Comparison of ENCODE assay signal across 9 cellular contexts in genomic region chr20:50638015-50638847, GRCh38. TPM values are rescaled to one million over a fixed set of nuclear protein-coding genes. Genes with fewer than 3 reads are reported as not detected.
DNase-seq lines count a peak whose midpoint lies in the region; FAIRE-seq and TF ChIP-seq lines count a peak whose summit lies in the region.
"Not testable (repeated sequence)": the region's sequence is repeated elsewhere in the genome, so short reads cannot be mapped to it uniquely, and the experiment has no call there.
"Had no signal": no experiment of that assay in that cellular context is flagged by ENCODE, and none has a peak within 500 bp of the region (broad histone marks: within the 10 kb centered on the region; RNA-seq: fewer than 3 reads in every experiment).

No MANE protein-coding gene starts in this region.

- peak overlapping the region; percentile 93 for H2AK5ac ChIP-seq in H1 (ENCODE audit: low read depth, low read length)

- not testable (repeated sequence) for H3K4me2 ChIP-seq in H1 (ENCODE audit: insufficient read depth in 1 of 2, low read depth in 2 of 2, low read length in 2 of 2); smooth muscle cell

- H4K5ac ChIP-seq in H1 (ENCODE audit: insufficient read length, low read depth, low read length): peak overlapping the region; percentile 47

- H4K8ac ChIP-seq in H1 (ENCODE audit: extremely low read depth, insufficient read depth, low read length): not testable (repeated sequence)

- not testable (repeated sequence) for H2BK15ac ChIP-seq in H1 (ENCODE audit: low read length)

- not testable (repeated sequence) for FAIRE-seq in H1 (lab: Jason Lieb, UNC)

- not testable (repeated sequence) for H4K20me1 ChIP-seq in H1 (replicated peaks in 1 of 2; ENCODE audit: control insufficient read depth in 1 of 2, insufficient read depth in 2 of 2, low read length in 2 of 2); smooth muscle cell (ENCODE audit: low read depth)

- not testable (repeated sequence) for H3K36me3 Mint-ChIP-seq in mesothelial cell of epicardium

- not testable (repeated sequence) for H3K18ac ChIP-seq in H1 (ENCODE audit: extremely low read depth, low read length)

- H3K14ac ChIP-seq in H1 (ENCODE audit: insufficient read length): not testable (repeated sequence)

- H3K4me3 Mint-ChIP-seq in mesothelial cell of epicardium: not testable (repeated sequence)

- not testable (repeated sequence) for H3K9me3 ChIP-seq in adipocyte (ENCODE audit: control insufficient read depth, low read length); H1 (ENCODE audit: insufficient read depth in 2 of 2, low read depth in 1 of 2, low read length in 1 of 2); cardiac muscle cell (ENCODE audit: low read depth); smooth muscle cell (replicated peaks; ENCODE audit: low read depth)

- POLR2A ChIA-PET in H1 (lab: Charles Lee; ENCODE audit: partially characterized antibody): not testable (repeated sequence)

- not testable (repeated sequence) for H3K9me3 Mint-ChIP-seq in mesothelial cell of epicardium

- peak overlapping the region; percentile 87 for H3K27ac Mint-ChIP-seq in mesothelial cell of epicardium

- H3K4me3 ChIP-seq in AG10803 (ENCODE audit: low read length); adipocyte (ENCODE audit: low read length); H1 (ENCODE audit: extremely low read depth in 1 of 4, insufficient read depth in 2 of 4, low read depth in 3 of 4, low read length in 4 of 4); cardiac muscle cell; smooth muscle cell: not testable (repeated sequence)

- H3K27me3 ChIP-seq in adipocyte (replicated peaks; ENCODE audit: control insufficient read depth, insufficient read depth, low read length); H1 (replicated peaks in 1 of 4; ENCODE audit: control insufficient read depth in 3 of 4, extremely low read depth in 1 of 4, insufficient read depth in 3 of 4, low read length in 3 of 4); cardiac muscle cell; smooth muscle cell (ENCODE audit: low read depth): not testable (repeated sequence)

- not testable (repeated sequence) for TF ChIP-seq EP300 in H1 (IDR thresholded peaks at IDR 0.05; ENCODE audit: borderline replicate concordance in 1 of 2, low read depth in 2 of 2, low read length in 2 of 2)

- not testable (repeated sequence) for H3K36me3 ChIP-seq in adipocyte (ENCODE audit: control insufficient read depth, insufficient read depth, low read length, severe bottlenecking); H1 (ENCODE audit: control insufficient read depth in 2 of 4, insufficient read depth in 4 of 4, low read length in 3 of 4); cardiac muscle cell; smooth muscle cell (ENCODE audit: low read depth)

- H2BK120ac ChIP-seq in H1 (replicated peaks; ENCODE audit: low read depth, low read length): not testable (repeated sequence)

- H3K79me2 ChIP-seq in H1 (ENCODE audit: control insufficient read depth in 1 of 2, insufficient read depth in 2 of 2, low read length in 2 of 2); smooth muscle cell (ENCODE audit: low read depth): not testable (repeated sequence)

- H3K56ac ChIP-seq in H1 (replicated peaks; ENCODE audit: insufficient read length, low read depth, low read length): not testable (repeated sequence)

- WGBS in H1 (ENCODE audit: extremely low coverage in 1 of 2, insufficient coverage in 1 of 2, insufficient read length in 1 of 2, insufficient replicate concordance in 2 of 2, low coverage in 1 of 2, low lambda C conversion rate in 2 of 2, missing lambda C conversion rate in 1 of 2), 2 experiments: 45% methylated on average over 11 of the region's 15 CpGs; no CpG with 5 or more reads in 1 of the 2 experiments
- 60% methylated on average over 13 of the region's 15 CpGs for WGBS in smooth muscle cell (ENCODE audit: low lambda C conversion rate)

- not testable (repeated sequence) for H3K79me1 ChIP-seq in H1 (ENCODE audit: low read depth, low read length)

- H3K27ac ChIP-seq in H1 (ENCODE audit: low read depth, low read length); smooth muscle cell (ENCODE audit: low read depth): not testable (repeated sequence)
- H3K27ac ChIP-seq in cardiac muscle cell: peak overlapping the region; percentile 57

- peak overlapping the region; percentile 68; the same call in 1 of the 2 replicates for H2BK12ac ChIP-seq in H1 (ENCODE audit: low read depth, low read length)

- H3K4me1 ChIP-seq in adipocyte (ENCODE audit: control insufficient read depth, insufficient read depth, low read length): peaks cover 39% of the 10 kb centered on the region
- peaks cover 17 to 31% (median 22%) of the 10 kb centered on the region in 4 experiments for H3K4me1 ChIP-seq in H1 (replicated peaks in 1 of 4; ENCODE audit: control insufficient read depth in 3 of 4, insufficient read depth in 4 of 4, low read length in 3 of 4)
- H3K4me1 ChIP-seq in cardiac muscle cell (ENCODE audit: low read depth): peaks cover 46% of the 10 kb centered on the region
- peaks cover 19% of the 10 kb centered on the region for H3K4me1 ChIP-seq in smooth muscle cell (ENCODE audit: low read depth)

- TF ChIP-seq POLR2A in H1 (IDR thresholded peaks at IDR 0.05; ENCODE audit: control extremely low read depth in 1 of 2, low read depth in 2 of 2, low read length in 2 of 2): not testable (repeated sequence)

- CTCF ChIA-PET in H1 (lab: Charles Lee; ENCODE audit: partially characterized antibody): interaction anchor here (0.8 to 7.4 kb wide), 6 partner anchors 9 to 76 kb away, joined by 3 to 84 read pairs (median 8); no protein-coding TSS in a partner anchor

- not testable (repeated sequence) for H3K27me3 Mint-ChIP-seq in mesothelial cell of epicardium (ENCODE audit: low read depth)

- H3K4me1 Mint-ChIP-seq in mesothelial cell of epicardium: peaks cover 47% of the 10 kb centered on the region

- not testable (repeated sequence) for H3F3A ChIP-seq in smooth muscle cell (ENCODE audit: low read depth)

- DNase-seq in AG10803 (ENCODE audit: low read depth): peak; percentile 58
- peak; percentile 73 for DNase-seq in H4 (ENCODE audit: low spot score)
- DNase-seq in NCI-H226: peak; percentile 73
- peak; percentile 69 for DNase-seq in adipocyte (ENCODE audit: low read depth)
- not testable (repeated sequence) for DNase-seq in H1 (ENCODE audit: low read depth in 1 of 2, low spot score in 2 of 2); mesothelial cell of epicardium (ENCODE audit: low spot score in 2 of 2, unreplicated experiment in 2 of 2)
- peak in 1 of 2 donors; percentile 84 for DNase-seq in cardiac muscle cell (ENCODE audit: low read depth in 1 of 2, low spot score in 1 of 2)
- peak; percentile 13 for DNase-seq in smooth muscle cell (lab: John Stamatoyannopoulos, UW; ENCODE audit: unreplicated experiment)

- TF ChIP-seq CTCF in AG10803 (conservative IDR thresholded peaks at IDR 0.05; ENCODE audit: low read length); H1 (IDR thresholded peaks at IDR 0.05; ENCODE audit: control extremely low read depth in 1 of 3, insufficient read depth in 1 of 3, low read depth in 1 of 3, low read length in 3 of 3); cardiac muscle cell (IDR thresholded peaks at IDR 0.05; ENCODE audit: low read depth, low read length); mesothelial cell of epicardium (IDR thresholded peaks at IDR 0.05; ENCODE audit: unreplicated experiment); smooth muscle cell (IDR thresholded peaks at IDR 0.05; ENCODE audit: borderline replicate concordance, insufficient read depth, poor library complexity, severe bottlenecking): not testable (repeated sequence)

- not testable (repeated sequence) for TF ChIP-seq RAD21 in H1 (IDR thresholded peaks at IDR 0.05 in 1 of 2, conservative IDR thresholded peaks at IDR 0.05 in 1 of 2; ENCODE audit: low read depth in 2 of 2, low read length in 2 of 2)

- not testable (repeated sequence) for H2AFZ ChIP-seq in H1 (ENCODE audit: low read length); smooth muscle cell (ENCODE audit: low read depth)

- peak overlapping the region; percentile 85 for H4K91ac ChIP-seq in H1 (replicated peaks; ENCODE audit: insufficient read length, low read length)

- 0 out of 2 replicates have a peak overlapping the region, but pooled peaks have one; percentile 15 for H2BK20ac ChIP-seq in H1 (ENCODE audit: low read length)

- H3K4ac ChIP-seq in H1 (replicated peaks; ENCODE audit: insufficient read length, low read depth, low read length): not testable (repeated sequence)

- H3K23ac ChIP-seq in H1 (ENCODE audit: insufficient read length): not testable (repeated sequence)

- not testable (repeated sequence) for H2BK5ac ChIP-seq in H1 (ENCODE audit: low read depth, low read length)

- H3K23me2 ChIP-seq in H1 (ENCODE audit: low read depth, low read length): not testable (repeated sequence)

- H3K9ac ChIP-seq in adipocyte (ENCODE audit: low read length); H1 (replicated peaks in 1 of 4; ENCODE audit: extremely low read depth in 1 of 4, low read depth in 3 of 4, low read length in 3 of 4); smooth muscle cell (ENCODE audit: low read depth): not testable (repeated sequence)

TF ChIP-seq in H1, 55 proteins besides CTCF, POLR2A, EP300 and RAD21 (continues in another document):
- TF ChIP-seq BACH1 (IDR thresholded peaks at IDR 0.05; ENCODE audit: low read length): peak; percentile 94
- peak; percentile 73; the same call in 1 of the 2 replicates for TF ChIP-seq MAFK (IDR thresholded peaks at IDR 0.05; ENCODE audit: low read depth, low read length)
- 0 out of 2 replicates have a peak, but pooled peaks have one; percentile 84 for TF ChIP-seq RXRA (IDR thresholded peaks at IDR 0.05; ENCODE audit: insufficient read depth, low read depth, low read length)

RNA-seq across cellular contexts. Expression of gene RIPOR3, which starts 53.1 kb away (rescaled TPM):
- total RNA-seq in H4 (2014; rRNA removed; shearing (Covaris generic)): 0.14 and 0.58 TPM in 2 replicates
- 4.5 and 4.7 TPM in 2 replicates for total RNA-seq in H1 (2021; fragmentation: NEBNext Ultra II Directional; extraction: Animal tissue kit (Norgen Biotek cat#: 25700))
- polyA plus RNA-seq in H1 (2011; rRNA removed): 3.6 and 5.6 TPM in 2 replicates
- polyA plus RNA-seq in H1 (2011; cell fraction: cytosol; rRNA removed): 6.9 TPM
- 43.0 TPM for polyA plus RNA-seq in H1 (2011; cell fraction: nucleus; rRNA removed)
- 5.7 to 7.7 TPM (median 5.9 TPM) in 4 replicates for polyA plus RNA-seq in H1 (2012, experiment 1 of 2)
- 1.6 TPM for polyA plus RNA-seq in H1 (2012, experiment 2 of 2)
- 3.2 TPM for polyA plus RNA-seq in H1 (2013, experiment 1 of 2)
- polyA plus RNA-seq in H1 (2013, experiment 2 of 2): 2.5 TPM
- 3.3 and 3.8 TPM in 2 replicates for polyA minus RNA-seq in H1 (2011; rRNA and poly(A)+ RNA removed)
- 3.1 TPM for polyA minus RNA-seq in H1 (2011; cell fraction: cytosol; rRNA and poly(A)+ RNA removed)
- 9.2 TPM for polyA minus RNA-seq in H1 (2011; cell fraction: nucleus; rRNA and poly(A)+ RNA removed)
- 3.0 and 3.8 TPM in 2 replicates for total RNA-seq in cardiac muscle cell
- polyA plus RNA-seq in cardiac muscle cell: 0.91 and 4.8 TPM in 2 replicates
- total RNA-seq in mesothelial cell of epicardium: 18.8 to 20.0 TPM (median 19.2 TPM) in 3 replicates
- total RNA-seq in smooth muscle cell: 0.18 and 0.40 TPM in 2 replicates
- 1.2 and 4.9 TPM in 2 replicates for polyA plus RNA-seq in smooth muscle cell
- total RNA-seq: activated T-helper 1 cell treated with anti-CD3 and anti-CD28 coated beads, Interleukin-12 subunit alpha, Interleukin-12 subunit beta, Interleukin-2, Interleukin-4 antibody, amounts not matched to agents 30 ng/mL and 10 ng/mL and 1 ng/mL, durations not matched to agents 14 hours and 24 hours and 36 hours had no signal
